Comparison of ENCODE assay signal across 1 cellular context in genomic region chr19:18604820-18605159, GRCh38.
TF ChIP-seq lines count a peak whose summit lies in the region.

No MANE protein-coding gene starts in this region.

TF ChIP-seq in WTC11, 78 proteins besides CTCF, POLR2A, EP300 and RAD21 (continued from another document):
- TF ChIP-seq GTF2I (CRISPR knock-in tag; conservative IDR thresholded peaks at IDR 0.05) (no peak), IRF1 (CRISPR knock-in tag; IDR thresholded peaks at IDR 0.05) (no peak), ZNF138 (CRISPR knock-in tag; conservative IDR thresholded peaks at IDR 0.05) (no peak), GRHL2 (CRISPR knock-in tag; IDR thresholded peaks at IDR 0.05; ENCODE audit: insufficient replicate concordance, severe bottlenecking) (no peak), MYBL2 (CRISPR knock-in tag; IDR thresholded peaks at IDR 0.05) (no peak), USF1 (CRISPR knock-in tag; IDR thresholded peaks at IDR 0.05) (no peak), CDX4 (CRISPR knock-in tag; IDR thresholded peaks at IDR 0.05; ENCODE audit: borderline replicate concordance) (no peak), SMAD4 (CRISPR knock-in tag; IDR thresholded peaks at IDR 0.05) (no peak), ATF1 (CRISPR knock-in tag; IDR thresholded peaks at IDR 0.05) (no peak)
